Comparison of ENCODE assay signal across 17 cellular contexts in genomic region chr1:67174716-67175284, GRCh38. TPM values are rescaled to one million over a fixed set of nuclear protein-coding genes. Genes with fewer than 3 reads are reported as not detected.
DNase-seq lines count a peak whose midpoint lies in the region; ATAC-seq and TF ChIP-seq lines count a peak whose summit lies in the region.
"Had no signal": no experiment of that assay in that cellular context is flagged by ENCODE, and none has a peak within 500 bp of the region (broad histone marks: within the 10 kb centered on the region; RNA-seq: fewer than 3 reads in every experiment).

No MANE protein-coding gene starts in this region.

- H3K9me3 Mint-ChIP-seq in activated T-helper 1 cell treated with anti-CD3 and anti-CD28 coated beads, Interleukin-12 subunit alpha, Interleukin-12 subunit beta, Interleukin-2, Interleukin-4 antibody, amounts not matched to agents 30 ng/mL and 10 ng/mL and 1 ng/mL, durations not matched to agents 14 hours and 24 hours and 36 hours: peaks cover 14% of the 10 kb centered on the region

- no peak overlapping the region for H3K4me3 ChIP-seq in GM12865 (ENCODE audit: low read depth, low read length)
- H3K4me3 ChIP-seq: body of pancreas, left lung had no signal

- ATAC-seq in GM18909 (IDR thresholded peaks at IDR 0.05; ENCODE audit: poor library complexity, unreplicated experiment) (peak; percentile 65), HG02798 (IDR thresholded peaks at IDR 0.05; ENCODE audit: poor library complexity, unreplicated experiment) (peak; percentile 73)
- ATAC-seq: body of pancreas, left lung had no signal

- H3K4me3 Mint-ChIP-seq in activated T-helper 1 cell treated with anti-CD3 and anti-CD28 coated beads, Interleukin-12 subunit alpha, Interleukin-12 subunit beta, Interleukin-2, Interleukin-4 antibody, amounts not matched to agents 30 ng/mL and 10 ng/mL and 1 ng/mL, durations not matched to agents 14 hours and 24 hours and 36 hours: peak overlapping the region; percentile 76
- H3K4me3 Mint-ChIP-seq: B cell, naive B cell had no signal

- H3K27ac Mint-ChIP-seq in activated T-helper 1 cell treated with anti-CD3 and anti-CD28 coated beads, Interleukin-12 subunit alpha, Interleukin-12 subunit beta, Interleukin-2, Interleukin-4 antibody, amounts not matched to agents 30 ng/mL and 10 ng/mL and 1 ng/mL, durations not matched to agents 14 hours and 24 hours and 36 hours: peak overlapping the region; percentile 98
- H3K27ac Mint-ChIP-seq: B cell, naive B cell had no signal

- intact Hi-C loops in activated T-helper 1 cell treated with anti-CD3 and anti-CD28 coated beads, Interleukin-12 subunit alpha, Interleukin-12 subunit beta, Interleukin-2, Interleukin-4 antibody, amounts not matched to agents 30 ng/mL and 10 ng/mL and 1 ng/mL, durations not matched to agents 14 hours and 24 hours and 36 hours (cut with micrococcal nuclease): loop anchor here (1.0 to 10.0 kb wide), 12 partner anchors 8 to 1780 kb away; partner anchors contain the start of genes IL23R and SERBP1

- peaks cover 45% of the 10 kb centered on the region for H3K36me3 Mint-ChIP-seq in activated T-helper 1 cell treated with anti-CD3 and anti-CD28 coated beads, Interleukin-12 subunit alpha, Interleukin-12 subunit beta, Interleukin-2, Interleukin-4 antibody, amounts not matched to agents 30 ng/mL and 10 ng/mL and 1 ng/mL, durations not matched to agents 14 hours and 24 hours and 36 hours (ENCODE audit: low read depth)
- H3K36me3 Mint-ChIP-seq: naive B cell had no signal

- TF ChIP-seq CTCF in GM12865 (IDR thresholded peaks at IDR 0.05; ENCODE audit: insufficient read depth, low read depth, low read length, missing control alignments): no peak

- DNase-seq in GM12865 (ENCODE audit: low read depth) (peak; percentile 58), islet precursor cell (no peak), DMS53 (lab: John Stamatoyannopoulos, UW) (no peak), anterior cingulate cortex (lab: John Stamatoyannopoulos, UW) (no peak), iPS-NIHi11 (ENCODE audit: low spot score) (no peak)
- no peak for DNase-seq in activated T-helper 1 cell treated with anti-CD3 and anti-CD28 coated beads, Interleukin-12 subunit alpha, Interleukin-12 subunit beta, Interleukin-2, Interleukin-4 antibody, amounts not matched to agents 30 ng/mL and 10 ng/mL and 1 ng/mL, durations not matched to agents 14 hours and 24 hours and 36 hours (ENCODE audit: low spot score)
- DNase-seq: body of pancreas, GOT3, hippocampal formation, left lung, naive B cell, NCI-H1105 had no signal

- H3K4me1 Mint-ChIP-seq in activated T-helper 1 cell treated with anti-CD3 and anti-CD28 coated beads, Interleukin-12 subunit alpha, Interleukin-12 subunit beta, Interleukin-2, Interleukin-4 antibody, amounts not matched to agents 30 ng/mL and 10 ng/mL and 1 ng/mL, durations not matched to agents 14 hours and 24 hours and 36 hours (ENCODE audit: low read depth): peaks cover 68% of the 10 kb centered on the region
- H3K4me1 Mint-ChIP-seq: B cell, naive B cell had no signal

- no peaks in the 10 kb centered on the region for H3K27me3 Mint-ChIP-seq in activated T-helper 1 cell treated with anti-CD3 and anti-CD28 coated beads, Interleukin-12 subunit alpha, Interleukin-12 subunit beta, Interleukin-2, Interleukin-4 antibody, amounts not matched to agents 30 ng/mL and 10 ng/mL and 1 ng/mL, durations not matched to agents 14 hours and 24 hours and 36 hours (ENCODE audit: insufficient read depth)
- H3K27me3 Mint-ChIP-seq: B cell had no signal

RNA-seq across cellular contexts. Expression of gene IL23R, which starts 8.5 kb away (rescaled TPM):
- total RNA-seq in activated T-helper 1 cell treated with anti-CD3 and anti-CD28 coated beads, Interleukin-12 subunit alpha, Interleukin-12 subunit beta, Interleukin-2, Interleukin-4 antibody, amounts not matched to agents 30 ng/mL and 10 ng/mL and 1 ng/mL, durations not matched to agents 14 hours and 24 hours and 36 hours: 13.3 and 14.1 TPM in 2 replicates
- total RNA-seq: B cell, fibroblast of lung had no signal

RNA-seq across cellular contexts. Expression of gene C1orf141, which starts 40.0 kb away (rescaled TPM):
- total RNA-seq in activated T-helper 1 cell treated with anti-CD3 and anti-CD28 coated beads, Interleukin-12 subunit alpha, Interleukin-12 subunit beta, Interleukin-2, Interleukin-4 antibody, amounts not matched to agents 30 ng/mL and 10 ng/mL and 1 ng/mL, durations not matched to agents 14 hours and 24 hours and 36 hours: not detected in 2 replicates
- total RNA-seq: B cell, body of pancreas, fibroblast of lung, OCI-LY7 had no signal
